11 cellular contexts compared by ENCODE assay signal in genomic region chr2:70431948-70432347, GRCh38.
"Had no signal": no experiment of that assay in that cellular context is flagged by ENCODE, and none has a peak within 500 bp of the region (broad histone marks: within the 10 kb centered on the region; RNA-seq: fewer than 3 reads in every experiment).

No MANE protein-coding gene starts in this region.

- FAIRE-seq: astrocyte, kidney had no signal

- H3K27ac ChIP-seq: heart left ventricle, parathyroid adenoma, skin epidermis, thyroid gland, VCaP had no signal

- H3K4me1 ChIP-seq: heart left ventricle, parathyroid adenoma, thyroid gland had no signal

- ATAC-seq: activated naive CD8-positive, alpha-beta T cell treated with anti-CD3 and anti-CD28 coated beads, Interleukin-2, amount 50 U/mL, for 24 hours; heart left ventricle had no signal

- H3K4me3 ChIP-seq: heart left ventricle, skin epidermis, thyroid gland had no signal

- DNase-seq: activated CD4-positive, alpha-beta T cell treated with anti-CD3 and anti-CD28 coated beads for 4 hours; activated naive CD4-positive, alpha-beta T cell treated with Interleukin-2 at 50 U/mL for 16 hours; activated naive CD8-positive, alpha-beta T cell treated with anti-CD3 and anti-CD28 coated beads, Interleukin-2, amount 50 U/mL, for 24 hours; foreskin melanocyte; heart left ventricle; kidney; thyroid gland had no signal

- H3K9me3 ChIP-seq: thyroid gland had no signal
